9 cellular contexts compared by ENCODE assay signal in the genomic region with DNA sequence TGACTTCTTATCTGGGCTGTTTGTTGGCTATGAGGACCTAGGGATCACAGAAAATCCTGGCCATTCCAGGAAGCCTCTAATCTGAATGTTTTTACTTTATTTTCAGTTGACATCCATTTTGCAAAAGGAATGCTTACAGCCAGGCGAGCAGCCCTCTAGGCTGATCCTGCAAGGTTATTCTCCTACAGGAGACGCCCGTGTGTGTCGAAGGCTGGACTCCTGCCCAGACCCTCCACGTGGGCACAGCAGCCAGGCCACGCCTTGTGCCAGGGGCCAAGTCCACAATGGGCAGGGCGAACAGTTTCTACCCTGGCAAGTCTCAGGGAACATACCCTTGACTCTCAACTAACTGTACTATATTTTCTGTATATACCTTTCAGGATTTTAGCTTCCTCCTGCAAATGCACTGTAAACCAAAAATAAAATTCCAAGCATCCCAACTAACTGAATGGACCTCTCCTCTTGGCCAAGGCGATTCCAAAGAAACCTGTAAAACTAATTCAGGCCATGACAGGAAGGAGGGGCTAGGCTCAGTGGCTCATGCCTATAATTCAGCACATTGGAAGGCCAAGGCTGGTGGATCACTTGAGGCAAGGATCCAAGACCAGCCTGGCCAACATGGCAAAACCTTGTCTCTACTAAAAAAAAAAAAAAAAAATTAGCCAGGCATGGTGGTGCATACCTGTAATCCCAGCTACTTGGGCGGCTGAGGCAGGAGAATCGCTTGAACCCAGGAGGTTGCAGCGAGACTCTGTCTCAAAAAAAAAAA. TPM values are rescaled to one million over a fixed set of nuclear protein-coding genes. Genes with fewer than 3 reads are reported as not detected.
DNase-seq lines count a peak whose midpoint lies in the region; ATAC-seq, FAIRE-seq and TF ChIP-seq lines count a peak whose summit lies in the region.
"Had no signal": no experiment of that assay in that cellular context is flagged by ENCODE, and none has a peak within 500 bp of the region (broad histone marks: within the 10 kb centered on the region; RNA-seq: fewer than 3 reads in every experiment).

No MANE protein-coding gene starts in this region.

- H3K4me2 ChIP-seq in keratinocyte (ENCODE audit: control insufficient read depth, extremely low read depth, insufficient read depth, low read depth, low read length), result peak overlapping the region; percentile 60

- H3K9me3 ChIP-seq in ascending aorta (no peaks in the 10 kb centered on the region), keratinocyte (ENCODE audit: control insufficient read depth, low read depth, low read length) (no peaks in the 10 kb centered on the region), thyroid gland (no peaks in the 10 kb centered on the region), WERI-Rb-1 (ENCODE audit: severe bottlenecking) (peaks cover 7% of the 10 kb centered on the region)

- no peaks in the 10 kb centered on the region for H4K20me1 ChIP-seq in keratinocyte (ENCODE audit: control insufficient read depth, extremely low read depth, insufficient read depth, low read length)

- no peak overlapping the region for H3K9ac ChIP-seq in keratinocyte (ENCODE audit: control insufficient read depth, extremely low read depth, insufficient read depth, low read length)

- H3K27me3 ChIP-seq in ascending aorta (no peaks in the 10 kb centered on the region), keratinocyte (ENCODE audit: control insufficient read depth, extremely low read depth, insufficient read depth, low read length) (no peaks in the 10 kb centered on the region), thyroid gland (no peaks in the 10 kb centered on the region), WERI-Rb-1 (ENCODE audit: insufficient read depth, low read depth, severe bottlenecking) (no peaks in the 10 kb centered on the region)

- no peak for FAIRE-seq in keratinocyte (lab: Jason Lieb, UNC)

- TF ChIP-seq CTCF in ascending aorta (IDR thresholded peaks at IDR 0.05) (no peak), keratinocyte (optimal IDR thresholded peaks at IDR 0.05 in 1 of 3, IDR thresholded peaks at IDR 0.05 in 1 of 3, conservative IDR thresholded peaks at IDR 0.05 in 1 of 3; ENCODE audit: extremely low read depth in 1 of 3, insufficient read depth in 2 of 3, low read length in 3 of 3) (no peak), thyroid gland (IDR thresholded peaks at IDR 0.05) (no peak), WERI-Rb-1 (IDR thresholded peaks at IDR 0.05; ENCODE audit: low read depth, low read length) (no peak)

- peaks cover 0 to 7% of the 10 kb centered on the region in 2 donors for H3K4me1 ChIP-seq in ascending aorta
- H3K4me1 ChIP-seq in keratinocyte (ENCODE audit: control insufficient read depth, extremely low read depth, insufficient read depth, low read length), result peaks cover 18% of the 10 kb centered on the region
- peaks cover 34 to 39% of the 10 kb centered on the region in 2 donors for H3K4me1 ChIP-seq in thyroid gland

- H3K36me3 ChIP-seq in ascending aorta (no peaks in the 10 kb centered on the region), keratinocyte (ENCODE audit: control insufficient read depth in 2 of 2, extremely low read depth in 1 of 2, insufficient read depth in 2 of 2, low read length in 2 of 2) (no peaks in the 10 kb centered on the region), thyroid gland (no peaks in the 10 kb centered on the region), WERI-Rb-1 (no peaks in the 10 kb centered on the region)

- peak in 1 of 2 donors; percentile 53 for TF ChIP-seq POLR2A in thyroid gland (IDR thresholded peaks at IDR 0.05)

- peaks cover 11% of the 10 kb centered on the region for H3K27me3 Mint-ChIP-seq in activated T-helper 17 cell treated with anti-CD3 and anti-CD28 coated beads, Interleukin-2, amount 50 U/mL, for 72 hours
- peaks cover 7% of the 10 kb centered on the region for H3K27me3 Mint-ChIP-seq in activated CD4-positive, alpha-beta memory T cell treated with anti-CD3 and anti-CD28 coated beads for 36 hours

- dilution Hi-C loops in keratinocyte (cut with MboI; ENCODE audit: extremely low pct_ligation_motif_present, low sequenced_read_pairs), result no loop called here

- 59 to 65% methylated on average over 11 of the region's 11 CpGs for WGBS in thyroid gland, 2 donors

- H3K27ac Mint-ChIP-seq in activated T-helper 17 cell treated with anti-CD3 and anti-CD28 coated beads, Interleukin-2, amount 50 U/mL, for 72 hours, result no peak overlapping the region
- H3K27ac Mint-ChIP-seq in activated CD4-positive, alpha-beta memory T cell treated with anti-CD3 and anti-CD28 coated beads for 36 hours, result no peak overlapping the region
- H3K27ac Mint-ChIP-seq: stimulated activated naive CD8-positive, alpha-beta T cell treated with anti-CD3 and anti-CD28 coated beads, Interleukin-15, Interleukin-2, amounts not matched to agents 100 ng/mL and 50 ng/mL, for 24 hours had no signal

- H3K27ac ChIP-seq in ascending aorta, result peak overlapping the region; percentile 42 to 51
- H3K27ac ChIP-seq in keratinocyte (ENCODE audit: control insufficient read depth, insufficient read depth, low read length), result no peak overlapping the region
- peak overlapping the region; percentile 35 to 82 (median 72) for H3K27ac ChIP-seq in thyroid gland
- H3K27ac ChIP-seq in WERI-Rb-1, result no peak overlapping the region

- DNase-seq in NCI-H1105 (lab: John Stamatoyannopoulos, UW), result peak; percentile 58
- DNase-seq in ascending aorta (ENCODE audit: low spot score in 2 of 2), result peak; percentile 36 to 81
- no peak for DNase-seq in keratinocyte (ENCODE audit: low read depth, low spot score)
- DNase-seq in thyroid gland, result peak; percentile 97 to 98
- no peak for DNase-seq in activated CD4-positive, alpha-beta memory T cell treated with anti-CD3 and anti-CD28 coated beads for 36 hours
- no peak for DNase-seq in WERI-Rb-1
- DNase-seq: retina had no signal

- H3K9me3 Mint-ChIP-seq in activated T-helper 17 cell treated with anti-CD3 and anti-CD28 coated beads, Interleukin-2, amount 50 U/mL, for 72 hours, result no peaks in the 10 kb centered on the region
- H3K9me3 Mint-ChIP-seq in activated CD4-positive, alpha-beta memory T cell treated with anti-CD3 and anti-CD28 coated beads for 36 hours, result no peaks in the 10 kb centered on the region
- H3K9me3 Mint-ChIP-seq: stimulated activated naive CD8-positive, alpha-beta T cell treated with anti-CD3 and anti-CD28 coated beads, Interleukin-15, Interleukin-2, amounts not matched to agents 100 ng/mL and 50 ng/mL, for 24 hours had no signal

- ATAC-seq in activated T-helper 17 cell treated with anti-CD3 and anti-CD28 coated beads, Interleukin-2, amount 50 U/mL, for 72 hours (replicated peaks), result no peak

- POLR2A ChIA-PET in activated CD4-positive, alpha-beta memory T cell treated with anti-CD3 and anti-CD28 coated beads for 36 hours (lab: Charles Lee), result no interaction called here

- intact Hi-C loops in ascending aorta (cut with DNase I) (no loop called here), thyroid gland (cut with DNase I) (no loop called here)
- intact Hi-C loops in activated CD4-positive, alpha-beta memory T cell treated with anti-CD3 and anti-CD28 coated beads for 36 hours (cut with micrococcal nuclease), result no loop called here

- H3K79me2 ChIP-seq in keratinocyte (ENCODE audit: control insufficient read depth, insufficient read depth, low read length), result no peaks in the 10 kb centered on the region

- H3K9me1 ChIP-seq in keratinocyte (ENCODE audit: control insufficient read depth, extremely low read depth, insufficient read depth, low read length), result no peaks in the 10 kb centered on the region

- H3K4me3 ChIP-seq in ascending aorta (peak overlapping the region; percentile 34 to 54), keratinocyte (ENCODE audit: control insufficient read depth in 2 of 3, extremely low read depth in 1 of 3, insufficient read depth in 2 of 3, low read depth in 1 of 3, low read length in 3 of 3) (no peak overlapping the region), thyroid gland (replicated peaks in 1 of 3) (no peak overlapping the region), WERI-Rb-1 (ENCODE audit: low read depth, low read length) (no peak overlapping the region)

- no peaks in the 10 kb centered on the region for H3K36me3 Mint-ChIP-seq in activated T-helper 17 cell treated with anti-CD3 and anti-CD28 coated beads, Interleukin-2, amount 50 U/mL, for 72 hours (ENCODE audit: low read depth)
- no peaks in the 10 kb centered on the region for H3K36me3 Mint-ChIP-seq in activated CD4-positive, alpha-beta memory T cell treated with anti-CD3 and anti-CD28 coated beads for 36 hours

- peak overlapping the region; percentile 68 for H2AFZ ChIP-seq in keratinocyte (ENCODE audit: control insufficient read depth, low read length)

- no peak overlapping the region for H3K4me3 Mint-ChIP-seq in activated T-helper 17 cell treated with anti-CD3 and anti-CD28 coated beads, Interleukin-2, amount 50 U/mL, for 72 hours
- no peak overlapping the region for H3K4me3 Mint-ChIP-seq in activated CD4-positive, alpha-beta memory T cell treated with anti-CD3 and anti-CD28 coated beads for 36 hours
- H3K4me3 Mint-ChIP-seq: stimulated activated naive CD8-positive, alpha-beta T cell treated with anti-CD3 and anti-CD28 coated beads, Interleukin-15, Interleukin-2, amounts not matched to agents 100 ng/mL and 50 ng/mL, for 24 hours had no signal

- CTCF ChIA-PET in activated CD4-positive, alpha-beta memory T cell treated with anti-CD3 and anti-CD28 coated beads for 36 hours (lab: Charles Lee), result no interaction called here

- no peaks in the 10 kb centered on the region for H3K4me1 Mint-ChIP-seq in activated T-helper 17 cell treated with anti-CD3 and anti-CD28 coated beads, Interleukin-2, amount 50 U/mL, for 72 hours
- H3K4me1 Mint-ChIP-seq in activated CD4-positive, alpha-beta memory T cell treated with anti-CD3 and anti-CD28 coated beads for 36 hours (ENCODE audit: low read depth), result peaks cover 3% of the 10 kb centered on the region

RNA-seq across cellular contexts. Expression of gene CMBL, which starts 5.7 kb away (rescaled TPM):
- total RNA-seq in ascending aorta (0.75 TPM), thyroid gland (10 to 100 TPM; 10.3 to 32.0 (median 23.4) TPM)
- 5.2 to 12.6 TPM (median 9.1 TPM) in 3 replicates for polyA plus RNA-seq in keratinocyte
- polyA plus RNA-seq in keratinocyte (2011; ENCODE audit: low read depth), result 0.19 TPM
- 6.8 and 9.8 TPM in 2 replicates for polyA plus RNA-seq in keratinocyte (2011; cell fraction: cytosol; rRNA removed)
- 3.9 and 4.5 TPM in 2 replicates for polyA plus RNA-seq in keratinocyte (2011; cell fraction: nucleus; rRNA removed)
- 0.93 and 11.2 TPM in 2 replicates for polyA plus RNA-seq in keratinocyte (2012; ENCODE audit: low replicate concordance)
- polyA minus RNA-seq in keratinocyte, result 3.7 to 10.8 TPM (median 6.7 TPM) in 3 replicates
- polyA minus RNA-seq in keratinocyte (2011; cell fraction: cytosol; rRNA and poly(A)+ RNA removed), result 15.5 TPM
- 2.8 and 3.8 TPM in 2 replicates for polyA minus RNA-seq in keratinocyte (2011; cell fraction: nucleus; rRNA and poly(A)+ RNA removed)
- under 1 TPM; 0.80 to 0.82 TPM for total RNA-seq in activated T-helper 17 cell treated with anti-CD3 and anti-CD28 coated beads, Interleukin-2, amount 50 U/mL, for 72 hours
- 1 to 10 TPM; 1.2 to 1.3 TPM for total RNA-seq in activated CD4-positive, alpha-beta memory T cell treated with anti-CD3 and anti-CD28 coated beads for 36 hours

RNA-seq across cellular contexts. Expression of gene MARCHF6, which starts 51.5 kb away (rescaled TPM):
- total RNA-seq in ascending aorta, result 47.0 TPM
- polyA plus RNA-seq in keratinocyte, result 92.6 to 196 TPM (median 174 TPM) in 3 replicates
- 40.3 TPM for polyA plus RNA-seq in keratinocyte (2011; ENCODE audit: low read depth)
- polyA plus RNA-seq in keratinocyte (2011; cell fraction: cytosol; rRNA removed), result 16.5 and 34.1 TPM in 2 replicates
- 240 and 286 TPM in 2 replicates for polyA plus RNA-seq in keratinocyte (2011; cell fraction: nucleus; rRNA removed)
- 66.5 and 72.3 TPM in 2 replicates for polyA plus RNA-seq in keratinocyte (2012; ENCODE audit: low replicate concordance)
- polyA minus RNA-seq in keratinocyte, result 150 to 372 TPM (median 305 TPM) in 3 replicates
- 107 TPM for polyA minus RNA-seq in keratinocyte (2011; cell fraction: cytosol; rRNA and poly(A)+ RNA removed)
- 256 and 714 TPM in 2 replicates for polyA minus RNA-seq in keratinocyte (2011; cell fraction: nucleus; rRNA and poly(A)+ RNA removed)
- total RNA-seq in thyroid gland, result 100 to 1,000 TPM; 105 to 296 (median 213) TPM
- 100 to 1,000 TPM in 1 of 2 donors, 10 to 100 TPM in 1; 87.7 to 157 TPM for total RNA-seq in activated T-helper 17 cell treated with anti-CD3 and anti-CD28 coated beads, Interleukin-2, amount 50 U/mL, for 72 hours
- 100 to 1,000 TPM; 103 to 108 TPM for total RNA-seq in activated CD4-positive, alpha-beta memory T cell treated with anti-CD3 and anti-CD28 coated beads for 36 hours

RNA-seq across cellular contexts. Expression of gene CCT5, which starts 51.9 kb away (rescaled TPM):
- 66.1 TPM for total RNA-seq in ascending aorta
- polyA plus RNA-seq in keratinocyte, result 357 to 558 TPM (median 541 TPM) in 3 replicates
- 363 TPM for polyA plus RNA-seq in keratinocyte (2011; ENCODE audit: low read depth)
- 325 and 413 TPM in 2 replicates for polyA plus RNA-seq in keratinocyte (2011; cell fraction: cytosol; rRNA removed)
- 327 and 409 TPM in 2 replicates for polyA plus RNA-seq in keratinocyte (2011; cell fraction: nucleus; rRNA removed)
- polyA plus RNA-seq in keratinocyte (2012; ENCODE audit: low replicate concordance), result 286 and 495 TPM in 2 replicates
- polyA minus RNA-seq in keratinocyte, result 246 to 674 TPM (median 408 TPM) in 3 replicates
- polyA minus RNA-seq in keratinocyte (2011; cell fraction: cytosol; rRNA and poly(A)+ RNA removed), result 278 TPM
- 141 and 235 TPM in 2 replicates for polyA minus RNA-seq in keratinocyte (2011; cell fraction: nucleus; rRNA and poly(A)+ RNA removed)
- 100 to 1,000 TPM; 104 to 201 (median 163) TPM for total RNA-seq in thyroid gland
- 100 to 1,000 TPM; 188 to 476 TPM for total RNA-seq in activated T-helper 17 cell treated with anti-CD3 and anti-CD28 coated beads, Interleukin-2, amount 50 U/mL, for 72 hours
- total RNA-seq in activated CD4-positive, alpha-beta memory T cell treated with anti-CD3 and anti-CD28 coated beads for 36 hours, result 100 to 1,000 TPM; 360 to 375 TPM

RNA-seq across cellular contexts. Expression of gene ATPSCKMT, which starts 52.3 kb away (rescaled TPM):
- total RNA-seq in ascending aorta, result 0.64 TPM
- polyA plus RNA-seq in keratinocyte, result 13.5 to 23.7 TPM (median 18.9 TPM) in 3 replicates
- polyA plus RNA-seq in keratinocyte (2011; ENCODE audit: low read depth), result 1.7 TPM
- polyA plus RNA-seq in keratinocyte (2011; cell fraction: cytosol; rRNA removed), result 9.7 and 12.1 TPM in 2 replicates
- polyA plus RNA-seq in keratinocyte (2011; cell fraction: nucleus; rRNA removed), result 16.0 and 18.8 TPM in 2 replicates
- 4.2 and 16.1 TPM in 2 replicates for polyA plus RNA-seq in keratinocyte (2012; ENCODE audit: low replicate concordance)
- 4.3 to 14.8 TPM (median 5.4 TPM) in 3 replicates for polyA minus RNA-seq in keratinocyte
- 5.6 TPM for polyA minus RNA-seq in keratinocyte (2011; cell fraction: cytosol; rRNA and poly(A)+ RNA removed)
- 10.7 and 15.4 TPM in 2 replicates for polyA minus RNA-seq in keratinocyte (2011; cell fraction: nucleus; rRNA and poly(A)+ RNA removed)
- 10 to 100 TPM; 41.0 to 54.1 (median 49.6) TPM for total RNA-seq in thyroid gland
- 10 to 100 TPM; 12.9 to 24.9 TPM for total RNA-seq in activated T-helper 17 cell treated with anti-CD3 and anti-CD28 coated beads, Interleukin-2, amount 50 U/mL, for 72 hours
- 10 to 100 TPM; 17.1 to 20.1 TPM for total RNA-seq in activated CD4-positive, alpha-beta memory T cell treated with anti-CD3 and anti-CD28 coated beads for 36 hours

Comparison
In these comparisons a context has a peak if more than half of its experiments do, and no peak if none do; other contexts are left out.
1. DNase-seq: peak in NCI-H1105 (single experiment), ascending aorta (2 of 2) and thyroid gland (2 of 2); none in keratinocyte (single experiment), activated CD4-positive, alpha-beta memory T cell treated with anti-CD3 and anti-CD28 coated beads for 36 hours (single experiment) and WERI-Rb-1 (single experiment).
2. H3K27ac ChIP-seq: peak in ascending aorta (2 of 2) and thyroid gland (3 of 3); none in keratinocyte (single experiment) and WERI-Rb-1 (single experiment).
3. H3K4me3 ChIP-seq: peak in ascending aorta (2 of 2); none in keratinocyte (0 of 3), thyroid gland (0 of 3) and WERI-Rb-1 (single experiment).